1 cellular context compared by ENCODE assay signal in genomic region chr17:77374170-77374936, GRCh38.
TF ChIP-seq lines count a peak whose summit lies in the region.

No MANE protein-coding gene starts in this region.

TF ChIP-seq in HepG2, 621 proteins besides CTCF, POLR2A, EP300 and RAD21 (continued from another document and continues in another):
- TF ChIP-seq ZBTB7A (CRISPR knock-in tag; IDR thresholded peaks at IDR 0.05) (peak; percentile 80; the same call in 1 of the 2 replicates), HES4 (CRISPR knock-in tag; IDR thresholded peaks at IDR 0.05; ENCODE audit: borderline replicate concordance) (no peak; the same call in 1 of the 2 replicates), ZNF737 (CRISPR knock-in tag; IDR thresholded peaks at IDR 0.05; ENCODE audit: borderline replicate concordance) (no peak), NCOA2 (CRISPR knock-in tag; IDR thresholded peaks at IDR 0.05) (peak; percentile 41), ZFYVE20 (CRISPR knock-in tag; IDR thresholded peaks at IDR 0.05; ENCODE audit: borderline replicate concordance, low read depth) (no peak), YEATS2 (CRISPR knock-in tag; IDR thresholded peaks at IDR 0.05; ENCODE audit: borderline replicate concordance) (peak; percentile 46; the same call in 1 of the 2 replicates), ZSCAN29 (CRISPR knock-in tag; conservative IDR thresholded peaks at IDR 0.05) (peak; percentile 71; the same call in 1 of the 2 replicates), AFF4 (CRISPR knock-in tag; IDR thresholded peaks at IDR 0.05) (peak; percentile 75; the same call in 1 of the 2 replicates), MED1 (CRISPR knock-in tag; IDR thresholded peaks at IDR 0.05) (peak; percentile 81), CHD2 (IDR thresholded peaks at IDR 0.05; ENCODE audit: low read depth, low read length) (no peak; the same call in 1 of the 2 replicates), SOX6 (IDR thresholded peaks at IDR 0.05) (no peak), SOX6 (CRISPR knock-in tag; IDR thresholded peaks at IDR 0.05) (peak; percentile 74), SP1 (IDR thresholded peaks at IDR 0.05) (no peak), SP1 (CRISPR knock-in tag; IDR thresholded peaks at IDR 0.05) (peak; percentile 82), HMG20B (CRISPR knock-in tag; conservative IDR thresholded peaks at IDR 0.05) (no peak), CBX1 (IDR thresholded peaks at IDR 0.05; ENCODE audit: low read depth) (no peak), ZNF10 (CRISPR knock-in tag; IDR thresholded peaks at IDR 0.05; ENCODE audit: borderline replicate concordance, low read depth) (no peak), ZFP36L2 (CRISPR knock-in tag; IDR thresholded peaks at IDR 0.05) (no peak), ZNF879 (CRISPR knock-in tag; IDR thresholded peaks at IDR 0.05) (no peak), HCFC1 (IDR thresholded peaks at IDR 0.05; ENCODE audit: low read depth, low read length) (no peak), HNF4G (IDR thresholded peaks at IDR 0.05; ENCODE audit: borderline replicate concordance, low read depth, low read length) (no peak), HNF4G (CRISPR knock-in tag; IDR thresholded peaks at IDR 0.05; ENCODE audit: borderline replicate concordance, low read depth) (peak; percentile 58), GATAD2A (CRISPR knock-in tag; IDR thresholded peaks at IDR 0.05) (peak; percentile 74), BHLHE40 (IDR thresholded peaks at IDR 0.05; ENCODE audit: low read length) (no peak; the same call in 1 of the 2 replicates), IRF2 (CRISPR knock-in tag; IDR thresholded peaks at IDR 0.05) (peak; percentile 86), SNAPC2 (CRISPR knock-in tag; IDR thresholded peaks at IDR 0.05) (no peak), ZBTB7B (CRISPR knock-in tag; IDR thresholded peaks at IDR 0.05) (peak; percentile 94), ZNF572 (CRISPR knock-in tag; IDR thresholded peaks at IDR 0.05) (peak; percentile 86), USF2 (IDR thresholded peaks at IDR 0.05; ENCODE audit: low read depth, low read length) (no peak), USF2 (CRISPR knock-in tag; IDR thresholded peaks at IDR 0.05; ENCODE audit: borderline replicate concordance) (no peak), ZNF749 (CRISPR knock-in tag; IDR thresholded peaks at IDR 0.05; ENCODE audit: borderline replicate concordance) (peak; percentile 94), MTF1 (CRISPR knock-in tag; IDR thresholded peaks at IDR 0.05) (peak; percentile 65; the same call in 1 of the 2 replicates), ZNF577 (CRISPR knock-in tag; IDR thresholded peaks at IDR 0.05; ENCODE audit: borderline replicate concordance, low read depth) (no peak), DZIP1 (CRISPR knock-in tag; IDR thresholded peaks at IDR 0.05) (no peak), PAXIP1 (CRISPR knock-in tag; conservative IDR thresholded peaks at IDR 0.05) (peak; percentile 66), KLF11 (CRISPR knock-in tag; IDR thresholded peaks at IDR 0.05) (peak; percentile 76), BORCS8-MEF2B (CRISPR knock-in tag; IDR thresholded peaks at IDR 0.05) (peak; percentile 47; the same call in 1 of the 2 replicates), ATF7 (IDR thresholded peaks at IDR 0.05) (no peak), ATF7 (CRISPR knock-in tag; IDR thresholded peaks at IDR 0.05) (peak; percentile 57; the same call in 1 of the 2 replicates), CENPBD1 (CRISPR knock-in tag; IDR thresholded peaks at IDR 0.05; ENCODE audit: borderline replicate concordance, low read depth) (no peak), MBD4 (IDR thresholded peaks at IDR 0.05; ENCODE audit: borderline replicate concordance, low read length) (no peak), KLF16 (CRISPR knock-in tag; IDR thresholded peaks at IDR 0.05) (peak in 1 of 2 experiments; percentile 94; a peak in 2 of 4 replicates), ZNF234 (CRISPR knock-in tag; conservative IDR thresholded peaks at IDR 0.05) (peak; percentile 90), MAX (IDR thresholded peaks at IDR 0.05) (peak; percentile 86), ZBED4 (CRISPR knock-in tag; IDR thresholded peaks at IDR 0.05; ENCODE audit: borderline replicate concordance) (no peak; the same call in 1 of the 2 replicates), DRAP1 (CRISPR knock-in tag; IDR thresholded peaks at IDR 0.05) (peak; percentile 83), DBP (CRISPR knock-in tag; IDR thresholded peaks at IDR 0.05; ENCODE audit: not compliant biosample characterization) (peak; percentile 79), ZNF33B (CRISPR knock-in tag; IDR thresholded peaks at IDR 0.05) (0 out of 2 replicates have a peak, but pooled peaks have one; percentile 61), DDIT3 (CRISPR knock-in tag; IDR thresholded peaks at IDR 0.05) (no peak)
